ENCODE assay signal across 21 cellular contexts in genomic region chr3:63470745-63471144, GRCh38.
DNase-seq lines count a peak whose midpoint lies in the region; ATAC-seq and TF ChIP-seq lines count a peak whose summit lies in the region.
"Had no signal": no experiment of that assay in that cellular context is flagged by ENCODE, and none has a peak within 500 bp of the region (broad histone marks: within the 10 kb centered on the region; RNA-seq: fewer than 3 reads in every experiment).

No MANE protein-coding gene starts in this region.

- peak; percentile 58 for ATAC-seq in GM19351 (IDR thresholded peaks at IDR 0.05; ENCODE audit: unreplicated experiment)
- ATAC-seq in GM21786 (IDR thresholded peaks at IDR 0.05; ENCODE audit: unreplicated experiment) = peak; percentile 57
- ATAC-seq in HG03354 (IDR thresholded peaks at IDR 0.05; ENCODE audit: poor library complexity, severe bottlenecking, unreplicated experiment) = peak; percentile 79
- ATAC-seq: Panc1, WTC11 had no signal

- H3K36me3 ChIP-seq in GM06990 (ENCODE audit: control insufficient read depth, insufficient read depth, low read length) = no peaks in the 10 kb centered on the region
- H3K36me3 ChIP-seq: left ventricle myocardium inferior, MG63, upper lobe of left lung had no signal

- H3K27me3 ChIP-seq in GM06990 (replicated peaks; ENCODE audit: control insufficient read depth, insufficient read depth, low read length) = no peaks in the 10 kb centered on the region
- H3K27me3 ChIP-seq: MG63, upper lobe of left lung had no signal

- no peaks in the 10 kb centered on the region for H3K36me3 Mint-ChIP-seq in nephron progenitor cell (ENCODE audit: low read depth)
- H3K36me3 Mint-ChIP-seq: CD4-positive, CD25-positive, alpha-beta regulatory T cell; naive B cell; WTC11 had no signal

- no peaks in the 10 kb centered on the region for H3K4me1 Mint-ChIP-seq in nephron progenitor cell
- H3K4me1 Mint-ChIP-seq: CD4-positive, CD25-positive, alpha-beta regulatory T cell; naive B cell had no signal

- TF ChIP-seq CTCF in GM06990 (IDR thresholded peaks at IDR 0.05; ENCODE audit: insufficient read depth, low read length, poor library complexity, severe bottlenecking) = no peak
- TF ChIP-seq CTCF in nephron progenitor cell (IDR thresholded peaks at IDR 0.05) = no peak

- no peak overlapping the region for H3K4me3 Mint-ChIP-seq in nephron progenitor cell
- H3K4me3 Mint-ChIP-seq: activated T-helper 1 cell treated with anti-CD3 and anti-CD28 coated beads, Interleukin-12 subunit alpha, Interleukin-12 subunit beta, Interleukin-2, Interleukin-4 antibody, amounts not matched to agents 30 ng/mL and 10 ng/mL and 1 ng/mL, durations not matched to agents 14 hours and 24 hours and 36 hours; CD4-positive, CD25-positive, alpha-beta regulatory T cell; WTC11 had no signal

- DNase-seq in GM06990 (ENCODE audit: extremely low read depth, insufficient read length) (peak; percentile 2), nephron progenitor cell (no peak), ecto neural progenitor cell (ENCODE audit: low spot score) (no peak), C1 segment of cervical spinal cord (lab: John Stamatoyannopoulos, UW) (no peak), superior temporal gyrus (ENCODE audit: extremely low spot score) (no peak)
- DNase-seq: activated naive CD4-positive, alpha-beta T cell treated with anti-CD3 and anti-CD28 coated beads, Interleukin-2, amount 50 U/mL, for 16 hours; amygdala; CD4-positive, CD25-positive, alpha-beta regulatory T cell; hypothalamus; KBM-7; left ventricle myocardium inferior; MG63; naive B cell; NCI-H1417 treated with DMSO at 0.1 percent for 48 hours; upper lobe of left lung had no signal

- H3K9me3 Mint-ChIP-seq in nephron progenitor cell = peaks cover 4% of the 10 kb centered on the region
- H3K9me3 Mint-ChIP-seq: activated T-helper 1 cell treated with anti-CD3 and anti-CD28 coated beads, Interleukin-12 subunit alpha, Interleukin-12 subunit beta, Interleukin-2, Interleukin-4 antibody, amounts not matched to agents 30 ng/mL and 10 ng/mL and 1 ng/mL, durations not matched to agents 14 hours and 24 hours and 36 hours had no signal

- H3K4me3 ChIP-seq in GM06990 (replicated peaks; ENCODE audit: low read depth, low read length) = no peak overlapping the region
- H3K4me3 ChIP-seq: left ventricle myocardium inferior, MG63, upper lobe of left lung had no signal

- H3K27ac Mint-ChIP-seq in nephron progenitor cell = no peak overlapping the region
- H3K27ac Mint-ChIP-seq: activated T-helper 1 cell treated with anti-CD3 and anti-CD28 coated beads, Interleukin-12 subunit alpha, Interleukin-12 subunit beta, Interleukin-2, Interleukin-4 antibody, amounts not matched to agents 30 ng/mL and 10 ng/mL and 1 ng/mL, durations not matched to agents 14 hours and 24 hours and 36 hours; CD4-positive, CD25-positive, alpha-beta regulatory T cell; naive B cell; WTC11 had no signal

- no peaks in the 10 kb centered on the region for H3K27me3 Mint-ChIP-seq in nephron progenitor cell (ENCODE audit: low read depth, poor library complexity)
- H3K27me3 Mint-ChIP-seq: CD4-positive, CD25-positive, alpha-beta regulatory T cell; naive B cell had no signal
